ENCODE assay signal across 8 cellular contexts in the genomic region with DNA sequence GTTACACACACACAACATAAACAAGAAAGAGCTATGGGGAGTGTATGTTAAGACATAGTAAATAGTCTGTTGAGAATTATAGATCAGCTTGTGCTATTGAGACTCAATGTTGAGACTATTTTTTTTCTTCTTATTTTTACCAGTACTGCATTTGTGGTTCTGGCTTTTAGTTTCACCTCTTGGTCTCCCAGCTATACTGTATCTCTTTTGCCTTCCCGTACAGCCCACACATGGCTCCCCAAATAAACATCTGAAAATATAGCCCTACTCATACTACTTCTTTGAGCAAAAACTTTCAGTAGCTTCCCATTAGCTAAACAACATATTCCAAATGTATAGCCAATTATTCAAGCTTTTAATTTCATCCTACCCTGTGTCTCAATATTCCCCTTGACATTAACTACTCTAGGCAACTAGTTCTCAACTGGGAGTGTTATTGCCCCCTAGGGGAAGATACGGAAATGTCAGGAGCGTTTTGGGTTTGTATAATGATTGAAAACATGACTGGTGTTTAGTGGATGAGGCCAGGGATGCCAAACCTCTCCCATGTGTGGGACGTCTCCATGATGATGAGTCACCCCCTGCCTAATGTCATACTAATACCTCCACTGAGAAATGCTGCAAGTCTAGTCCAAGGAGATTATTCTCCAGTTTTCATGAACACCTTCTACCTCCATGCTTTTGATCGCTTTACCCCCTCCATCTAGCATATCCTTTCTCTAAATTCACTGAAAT. TPM values are rescaled to one million over a fixed set of nuclear protein-coding genes. Genes with fewer than 3 reads are reported as not detected.
DNase-seq lines count a peak whose midpoint lies in the region; ATAC-seq and TF ChIP-seq lines count a peak whose summit lies in the region.

No MANE protein-coding gene starts in this region.

- no peak overlapping the region for H3K4me3 Mint-ChIP-seq in brain
- H3K4me3 Mint-ChIP-seq in activated CD8-positive, alpha-beta memory T cell treated with anti-CD3 and anti-CD28 coated beads, Interleukin-2, amount 10 ng/mL, durations not matched to agents 7 days and 5 days: no peak overlapping the region

- TF ChIP-seq CTCF in brain (conservative IDR thresholded peaks at IDR 0.05) (peak; percentile 44 to 65), left lung (IDR thresholded peaks at IDR 0.05) (peak; percentile 44 to 51)

- peak overlapping the region in 1 of 5 experiments; percentile 40 for H3K27ac Mint-ChIP-seq in brain
- H3K27ac Mint-ChIP-seq in activated CD8-positive, alpha-beta memory T cell treated with anti-CD3 and anti-CD28 coated beads, Interleukin-2, amount 10 ng/mL, durations not matched to agents 7 days and 5 days: no peak overlapping the region

- no peaks in the 10 kb centered on the region for H3K9me3 ChIP-seq in left lung

- no peaks in the 10 kb centered on the region for H3K36me3 ChIP-seq in left lung

- H3K9me3 Mint-ChIP-seq in brain: no peaks in the 10 kb centered on the region
- no peaks in the 10 kb centered on the region for H3K9me3 Mint-ChIP-seq in activated CD8-positive, alpha-beta memory T cell treated with anti-CD3 and anti-CD28 coated beads, Interleukin-2, amount 10 ng/mL, durations not matched to agents 7 days and 5 days (ENCODE audit: low read depth)

- peaks cover 0 to 4% of the 10 kb centered on the region in 2 donors for H3K27me3 ChIP-seq in left lung

- H3K36me3 Mint-ChIP-seq in brain: peaks cover 3% of the 10 kb centered on the region
- no peaks in the 10 kb centered on the region for H3K36me3 Mint-ChIP-seq in activated CD8-positive, alpha-beta memory T cell treated with anti-CD3 and anti-CD28 coated beads, Interleukin-2, amount 10 ng/mL, durations not matched to agents 7 days and 5 days

- H3K4me1 Mint-ChIP-seq in brain: peaks cover 14% of the 10 kb centered on the region
- no peaks in the 10 kb centered on the region for H3K4me1 Mint-ChIP-seq in activated CD8-positive, alpha-beta memory T cell treated with anti-CD3 and anti-CD28 coated beads, Interleukin-2, amount 10 ng/mL, durations not matched to agents 7 days and 5 days

- ATAC-seq in GM18870 (IDR thresholded peaks at IDR 0.05; ENCODE audit: unreplicated experiment): peak; percentile 94
- ATAC-seq in HG02981 (IDR thresholded peaks at IDR 0.05; ENCODE audit: unreplicated experiment): peak; percentile 88
- peak; percentile 83 for ATAC-seq in left lung
- ATAC-seq in activated CD8-positive, alpha-beta memory T cell treated with anti-CD3 and anti-CD28 coated beads, Interleukin-2, amount 10 ng/mL, durations not matched to agents 7 days and 5 days: no peak
- ATAC-seq in left colon: no peak

- no peak overlapping the region for H3K4me3 ChIP-seq in left lung

- H3K27me3 Mint-ChIP-seq in brain: no peaks in the 10 kb centered on the region
- no peaks in the 10 kb centered on the region for H3K27me3 Mint-ChIP-seq in activated CD8-positive, alpha-beta memory T cell treated with anti-CD3 and anti-CD28 coated beads, Interleukin-2, amount 10 ng/mL, durations not matched to agents 7 days and 5 days

- CTCF ChIA-PET in activated CD8-positive, alpha-beta memory T cell treated with anti-CD3 and anti-CD28 coated beads, Interleukin-2, amount 10 ng/mL, durations not matched to agents 7 days and 5 days (lab: Charles Lee): interaction anchor here (0.7 to 2.8 kb wide), 4 partner anchors 9 to 491 kb away, joined by 3 to 15 read pairs (median 3); no protein-coding TSS in a partner anchor

- peak; percentile 73 for DNase-seq in DMS 273 (lab: John Stamatoyannopoulos, UW; ENCODE audit: unreplicated experiment)
- DNase-seq in NCI-H446 treated with DMSO at 0.1 percent for 48 hours (lab: John Stamatoyannopoulos, UW): peak; percentile 35
- no peak for DNase-seq in left lung
- DNase-seq in activated CD8-positive, alpha-beta memory T cell treated with anti-CD3 and anti-CD28 coated beads, Interleukin-2, amount 10 ng/mL, durations not matched to agents 7 days and 5 days: no peak
- no peak for DNase-seq in left colon

- intact Hi-C loops in left lung (cut with DNase I): no loop called here
- intact Hi-C loops in left colon (cut with DNase I, micrococcal nuclease): no loop called here

- H3K4me1 ChIP-seq in left lung: no peaks in the 10 kb centered on the region

- H3K27ac ChIP-seq in left lung: no peak overlapping the region

RNA-seq across cellular contexts. Expression of gene RPE65, which starts 6.8 kb away (rescaled TPM):
- polyA plus RNA-seq in brain (ENCODE audit: insufficient read depth, low read depth, low replicate concordance): 0.15 TPM
- not detected for total RNA-seq in left lung
- total RNA-seq in activated CD8-positive, alpha-beta memory T cell treated with anti-CD3 and anti-CD28 coated beads, Interleukin-2, amount 10 ng/mL, durations not matched to agents 7 days and 5 days: not detected
- not detected for total RNA-seq in left colon

RNA-seq across cellular contexts. Expression of gene DEPDC1, which starts 53.9 kb away (rescaled TPM):
- 2.3 TPM for polyA plus RNA-seq in brain (ENCODE audit: insufficient read depth, low read depth, low replicate concordance)
- total RNA-seq in left lung (1 to 10 TPM in 1 of 2 donors, under 1 TPM in 1; 0.81 to 5.2 TPM), left colon (1 to 10 TPM; 1.9 to 5.6 TPM)
- total RNA-seq in activated CD8-positive, alpha-beta memory T cell treated with anti-CD3 and anti-CD28 coated beads, Interleukin-2, amount 10 ng/mL, durations not matched to agents 7 days and 5 days: 10 to 100 TPM; 28.3 to 31.0 TPM

Comparison
In these comparisons a context has a peak if more than half of its experiments do, and no peak if none do; other contexts are left out.
1. DNase-seq: peak in DMS 273 (single experiment) and NCI-H446 treated with DMSO at 0.1 percent for 48 hours (single experiment); none in left lung (0 of 2), activated CD8-positive, alpha-beta memory T cell treated with anti-CD3 and anti-CD28 coated beads, Interleukin-2, amount 10 ng/mL, durations not matched to agents 7 days and 5 days (single experiment) and left colon (0 of 2).
2. ATAC-seq: peak in GM18870 (single experiment), HG02981 (single experiment) and left lung (single experiment); none in activated CD8-positive, alpha-beta memory T cell treated with anti-CD3 and anti-CD28 coated beads, Interleukin-2, amount 10 ng/mL, durations not matched to agents 7 days and 5 days (single experiment) and left colon (single experiment).
3. RNA of gene DEPDC1, which starts 53.9 kb away (total RNA-seq): 28.3 to 31.0 TPM in activated CD8-positive, alpha-beta memory T cell treated with anti-CD3 and anti-CD28 coated beads, Interleukin-2, amount 10 ng/mL, durations not matched to agents 7 days and 5 days; 1.9 to 5.6 TPM in left colon and 0.81 to 5.2 TPM in left lung; every median in the first group is over 4 times any median in the second.